ENCODE assay signal across 2 cellular contexts in genomic region chrX:17005712-17006372, GRCh38.
TF ChIP-seq lines count a peak whose summit lies in the region.

No MANE protein-coding gene starts in this region.

TF ChIP-seq in H1, 55 proteins besides CTCF, POLR2A, EP300 and RAD21:
- TF ChIP-seq TAF1 (IDR thresholded peaks at IDR 0.05; ENCODE audit: low read depth, low read length) (no peak), NANOG (IDR thresholded peaks at IDR 0.05; ENCODE audit: insufficient read depth, low read depth, low read length, poor library complexity, severe bottlenecking) (no peak), KDM5A (IDR thresholded peaks at IDR 0.05; ENCODE audit: low read length) (no peak), HDAC2 (IDR thresholded peaks at IDR 0.05; ENCODE audit: borderline replicate concordance in 1 of 2, low read depth in 2 of 2, low read length in 2 of 2) (no peak), RBBP5 (IDR thresholded peaks at IDR 0.05; ENCODE audit: borderline replicate concordance, low read depth, low read length) (no peak)

TF ChIP-seq in liver, 16 proteins besides CTCF, POLR2A, EP300 and RAD21:
- peak in 1 of 2 donors; percentile 55 for TF ChIP-seq HNF4A (conservative IDR thresholded peaks at IDR 0.05)
- no peak for TF ChIP-seq TAF1 (conservative IDR thresholded peaks at IDR 0.05)
- peak; percentile 45 for TF ChIP-seq ATF3 (IDR thresholded peaks at IDR 0.05)
